ENCODE assay signal across 1 cellular context in the genomic region with DNA sequence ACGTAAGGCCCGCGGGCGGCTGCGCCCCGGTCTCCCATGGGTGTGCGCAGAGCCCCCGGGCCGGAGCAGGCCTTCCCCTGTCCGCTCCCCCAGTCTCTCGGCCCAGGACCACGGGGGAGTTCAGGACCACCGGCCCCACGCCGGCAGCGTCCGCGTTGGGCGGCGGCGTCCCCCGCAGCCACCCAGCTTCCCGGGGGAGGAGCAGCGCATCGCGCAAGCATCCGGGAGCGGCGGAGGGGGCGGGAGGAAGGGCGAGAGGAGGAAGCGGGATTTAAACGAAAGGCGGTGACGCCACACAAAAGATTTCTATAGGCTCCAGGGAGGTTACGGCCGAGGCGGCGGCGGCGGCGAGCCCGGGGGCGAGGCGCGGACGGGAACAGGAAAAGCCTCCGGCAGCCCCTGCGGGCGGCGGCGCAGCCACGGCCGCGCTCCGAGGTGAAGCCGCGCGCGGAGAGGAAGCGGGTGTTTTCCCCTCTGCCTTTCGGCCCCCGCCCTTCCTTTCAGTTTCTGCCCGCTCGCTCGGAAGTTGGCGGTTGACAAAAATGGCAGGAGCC.
TF ChIP-seq lines count a peak whose summit lies in the region.

A gene (plus strand): TSS at position 298 of the 554 bp plus-strand sequence. CDS start 1,349 bp downstream, outside the sequence.

TF ChIP-seq in HepG2, 621 proteins besides CTCF, POLR2A, EP300 and RAD21 (continued from another document and continues in another):
- TF ChIP-seq, protein P1, sequence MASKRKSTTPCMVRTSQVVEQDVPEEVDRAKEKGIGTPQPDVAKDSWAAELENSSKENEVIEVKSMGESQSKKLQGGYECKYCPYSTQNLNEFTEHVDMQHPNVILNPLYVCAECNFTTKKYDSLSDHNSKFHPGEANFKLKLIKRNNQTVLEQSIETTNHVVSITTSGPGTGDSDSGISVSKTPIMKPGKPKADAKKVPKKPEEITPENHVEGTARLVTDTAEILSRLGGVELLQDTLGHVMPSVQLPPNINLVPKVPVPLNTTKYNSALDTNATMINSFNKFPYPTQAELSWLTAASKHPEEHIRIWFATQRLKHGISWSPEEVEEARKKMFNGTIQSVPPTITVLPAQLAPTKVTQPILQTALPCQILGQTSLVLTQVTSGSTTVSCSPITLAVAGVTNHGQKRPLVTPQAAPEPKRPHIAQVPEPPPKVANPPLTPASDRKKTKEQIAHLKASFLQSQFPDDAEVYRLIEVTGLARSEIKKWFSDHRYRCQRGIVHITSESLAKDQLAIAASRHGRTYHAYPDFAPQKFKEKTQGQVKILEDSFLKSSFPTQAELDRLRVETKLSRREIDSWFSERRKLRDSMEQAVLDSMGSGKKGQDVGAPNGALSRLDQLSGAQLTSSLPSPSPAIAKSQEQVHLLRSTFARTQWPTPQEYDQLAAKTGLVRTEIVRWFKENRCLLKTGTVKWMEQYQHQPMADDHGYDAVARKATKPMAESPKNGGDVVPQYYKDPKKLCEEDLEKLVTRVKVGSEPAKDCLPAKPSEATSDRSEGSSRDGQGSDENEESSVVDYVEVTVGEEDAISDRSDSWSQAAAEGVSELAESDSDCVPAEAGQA (IDR thresholded peaks at IDR 0.05; ENCODE audit: low read depth) = no peak
- TF ChIP-seq, protein P1 (CRISPR knock-in tag; IDR thresholded peaks at IDR 0.05; ENCODE audit: borderline replicate concordance) = no peak
- TF ChIP-seq ZNF776 (CRISPR knock-in tag; IDR thresholded peaks at IDR 0.05) (0 out of 2 replicates have a peak, but pooled peaks have one; percentile 10), RELA (CRISPR knock-in tag; IDR thresholded peaks at IDR 0.05) (no peak), NCOR1 (IDR thresholded peaks at IDR 0.05; ENCODE audit: borderline replicate concordance, low read length) (no peak), SALL1 (CRISPR knock-in tag; IDR thresholded peaks at IDR 0.05) (peak; percentile 62), SKI (IDR thresholded peaks at IDR 0.05; ENCODE audit: partially characterized antibody) (no peak), ZBTB3 (CRISPR knock-in tag; IDR thresholded peaks at IDR 0.05; ENCODE audit: borderline replicate concordance, low read depth) (no peak), ZNF235 (CRISPR knock-in tag; IDR thresholded peaks at IDR 0.05; ENCODE audit: borderline replicate concordance) (no peak), TSC22D2 (CRISPR knock-in tag; IDR thresholded peaks at IDR 0.05; ENCODE audit: borderline replicate concordance) (no peak), TOPORS (CRISPR knock-in tag; IDR thresholded peaks at IDR 0.05) (no peak), REL (CRISPR knock-in tag; conservative IDR thresholded peaks at IDR 0.05) (no peak), AGO2 (optimal IDR thresholded peaks at IDR 0.05; ENCODE audit: low read depth, low read length) (peak; percentile 35), TGIF2 (CRISPR knock-in tag; IDR thresholded peaks at IDR 0.05) (no peak), NR2F6 (IDR thresholded peaks at IDR 0.05) (no peak), NR2F6 (CRISPR knock-in tag; IDR thresholded peaks at IDR 0.05) (no peak), REPIN1 (CRISPR knock-in tag; IDR thresholded peaks at IDR 0.05; ENCODE audit: borderline replicate concordance, low read depth) (peak; percentile 86), ZNF781 (CRISPR knock-in tag; IDR thresholded peaks at IDR 0.05; ENCODE audit: borderline replicate concordance, not compliant biosample characterization) (no peak), ZNF143 (CRISPR knock-in tag; IDR thresholded peaks at IDR 0.05) (no peak), ZNF224 (CRISPR knock-in tag; IDR thresholded peaks at IDR 0.05) (no peak), ZSCAN29 (CRISPR knock-in tag; conservative IDR thresholded peaks at IDR 0.05) (no peak), TMF1 (CRISPR knock-in tag; IDR thresholded peaks at IDR 0.05; ENCODE audit: low read depth) (peak; percentile 76), ZNF768 (CRISPR knock-in tag; IDR thresholded peaks at IDR 0.05) (peak; percentile 52; the same call in 1 of the 2 replicates), JUN (CRISPR knock-in tag; IDR thresholded peaks at IDR 0.05) (no peak), ELF4 (CRISPR knock-in tag; IDR thresholded peaks at IDR 0.05; ENCODE audit: borderline replicate concordance) (no peak), ZNF670 (CRISPR knock-in tag; IDR thresholded peaks at IDR 0.05; ENCODE audit: borderline replicate concordance) (peak; percentile 49; the same call in 1 of the 2 replicates), AKAP8 (CRISPR knock-in tag; IDR thresholded peaks at IDR 0.05) (no peak; the same call in 1 of the 2 replicates), NCOA5 (CRISPR knock-in tag; IDR thresholded peaks at IDR 0.05) (no peak), DNMT1 (CRISPR knock-in tag; IDR thresholded peaks at IDR 0.05) (no peak), ZFP62 (CRISPR knock-in tag; IDR thresholded peaks at IDR 0.05) (no peak), FOXM1 (CRISPR knock-in tag; IDR thresholded peaks at IDR 0.05) (no peak), ATM (IDR thresholded peaks at IDR 0.05; ENCODE audit: borderline replicate concordance) (no peak), CHD4 (IDR thresholded peaks at IDR 0.05; ENCODE audit: borderline replicate concordance, low read length) (no peak), ZFP36L1 (CRISPR knock-in tag; IDR thresholded peaks at IDR 0.05) (no peak; the same call in 1 of the 2 replicates), RXRA (CRISPR knock-in tag; IDR thresholded peaks at IDR 0.05) (peak; percentile 31; the same call in 1 of the 2 replicates), ZNF547 (CRISPR knock-in tag; IDR thresholded peaks at IDR 0.05) (0 out of 2 replicates have a peak, but pooled peaks have one; percentile 39), KLF12 (CRISPR knock-in tag; IDR thresholded peaks at IDR 0.05; ENCODE audit: borderline replicate concordance) (peak; percentile 65; the same call in 1 of the 2 replicates)
- TF ChIP-seq, protein P2, sequence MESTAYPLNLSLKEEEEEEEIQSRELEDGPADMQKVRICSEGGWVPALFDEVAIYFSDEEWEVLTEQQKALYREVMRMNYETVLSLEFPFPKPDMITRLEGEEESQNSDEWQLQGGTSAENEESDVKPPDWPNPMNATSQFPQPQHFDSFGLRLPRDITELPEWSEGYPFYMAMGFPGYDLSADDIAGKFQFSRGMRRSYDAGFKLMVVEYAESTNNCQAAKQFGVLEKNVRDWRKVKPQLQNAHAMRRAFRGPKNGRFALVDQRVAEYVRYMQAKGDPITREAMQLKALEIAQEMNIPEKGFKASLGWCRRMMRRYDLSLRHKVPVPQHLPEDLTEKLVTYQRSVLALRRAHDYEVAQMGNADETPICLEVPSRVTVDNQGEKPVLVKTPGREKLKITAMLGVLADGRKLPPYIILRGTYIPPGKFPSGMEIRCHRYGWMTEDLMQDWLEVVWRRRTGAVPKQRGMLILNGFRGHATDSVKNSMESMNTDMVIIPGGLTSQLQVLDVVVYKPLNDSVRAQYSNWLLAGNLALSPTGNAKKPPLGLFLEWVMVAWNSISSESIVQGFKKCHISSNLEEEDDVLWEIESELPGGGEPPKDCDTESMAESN (CRISPR knock-in tag; conservative IDR thresholded peaks at IDR 0.05) = peak; percentile 81
- TF ChIP-seq, protein P3, sequence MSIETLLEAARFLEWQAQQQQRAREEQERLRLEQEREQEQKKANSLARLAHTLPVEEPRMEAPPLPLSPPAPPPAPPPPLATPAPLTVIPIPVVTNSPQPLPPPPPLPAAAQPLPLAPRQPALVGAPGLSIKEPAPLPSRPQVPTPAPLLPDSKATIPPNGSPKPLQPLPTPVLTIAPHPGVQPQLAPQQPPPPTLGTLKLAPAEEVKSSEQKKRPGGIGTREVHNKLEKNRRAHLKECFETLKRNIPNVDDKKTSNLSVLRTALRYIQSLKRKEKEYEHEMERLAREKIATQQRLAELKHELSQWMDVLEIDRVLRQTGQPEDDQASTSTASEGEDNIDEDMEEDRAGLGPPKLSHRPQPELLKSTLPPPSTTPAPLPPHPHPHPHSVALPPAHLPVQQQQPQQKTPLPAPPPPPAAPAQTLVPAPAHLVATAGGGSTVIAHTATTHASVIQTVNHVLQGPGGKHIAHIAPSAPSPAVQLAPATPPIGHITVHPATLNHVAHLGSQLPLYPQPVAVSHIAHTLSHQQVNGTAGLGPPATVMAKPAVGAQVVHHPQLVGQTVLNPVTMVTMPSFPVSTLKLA (IDR thresholded peaks at IDR 0.05) = no peak
- TF ChIP-seq, protein P4, sequence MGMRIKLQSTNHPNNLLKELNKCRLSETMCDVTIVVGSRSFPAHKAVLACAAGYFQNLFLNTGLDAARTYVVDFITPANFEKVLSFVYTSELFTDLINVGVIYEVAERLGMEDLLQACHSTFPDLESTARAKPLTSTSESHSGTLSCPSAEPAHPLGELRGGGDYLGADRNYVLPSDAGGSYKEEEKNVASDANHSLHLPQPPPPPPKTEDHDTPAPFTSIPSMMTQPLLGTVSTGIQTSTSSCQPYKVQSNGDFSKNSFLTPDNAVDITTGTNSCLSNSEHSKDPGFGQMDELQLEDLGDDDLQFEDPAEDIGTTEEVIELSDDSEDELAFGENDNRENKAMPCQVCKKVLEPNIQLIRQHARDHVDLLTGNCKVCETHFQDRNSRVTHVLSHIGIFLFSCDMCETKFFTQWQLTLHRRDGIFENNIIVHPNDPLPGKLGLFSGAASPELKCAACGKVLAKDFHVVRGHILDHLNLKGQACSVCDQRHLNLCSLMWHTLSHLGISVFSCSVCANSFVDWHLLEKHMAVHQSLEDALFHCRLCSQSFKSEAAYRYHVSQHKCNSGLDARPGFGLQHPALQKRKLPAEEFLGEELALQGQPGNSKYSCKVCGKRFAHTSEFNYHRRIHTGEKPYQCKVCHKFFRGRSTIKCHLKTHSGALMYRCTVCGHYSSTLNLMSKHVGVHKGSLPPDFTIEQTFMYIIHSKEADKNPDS (CRISPR knock-in tag; IDR thresholded peaks at IDR 0.05) = no peak
- TF ChIP-seq, protein P5, sequence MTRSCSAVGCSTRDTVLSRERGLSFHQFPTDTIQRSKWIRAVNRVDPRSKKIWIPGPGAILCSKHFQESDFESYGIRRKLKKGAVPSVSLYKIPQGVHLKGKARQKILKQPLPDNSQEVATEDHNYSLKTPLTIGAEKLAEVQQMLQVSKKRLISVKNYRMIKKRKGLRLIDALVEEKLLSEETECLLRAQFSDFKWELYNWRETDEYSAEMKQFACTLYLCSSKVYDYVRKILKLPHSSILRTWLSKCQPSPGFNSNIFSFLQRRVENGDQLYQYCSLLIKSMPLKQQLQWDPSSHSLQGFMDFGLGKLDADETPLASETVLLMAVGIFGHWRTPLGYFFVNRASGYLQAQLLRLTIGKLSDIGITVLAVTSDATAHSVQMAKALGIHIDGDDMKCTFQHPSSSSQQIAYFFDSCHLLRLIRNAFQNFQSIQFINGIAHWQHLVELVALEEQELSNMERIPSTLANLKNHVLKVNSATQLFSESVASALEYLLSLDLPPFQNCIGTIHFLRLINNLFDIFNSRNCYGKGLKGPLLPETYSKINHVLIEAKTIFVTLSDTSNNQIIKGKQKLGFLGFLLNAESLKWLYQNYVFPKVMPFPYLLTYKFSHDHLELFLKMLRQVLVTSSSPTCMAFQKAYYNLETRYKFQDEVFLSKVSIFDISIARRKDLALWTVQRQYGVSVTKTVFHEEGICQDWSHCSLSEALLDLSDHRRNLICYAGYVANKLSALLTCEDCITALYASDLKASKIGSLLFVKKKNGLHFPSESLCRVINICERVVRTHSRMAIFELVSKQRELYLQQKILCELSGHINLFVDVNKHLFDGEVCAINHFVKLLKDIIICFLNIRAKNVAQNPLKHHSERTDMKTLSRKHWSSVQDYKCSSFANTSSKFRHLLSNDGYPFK (CRISPR knock-in tag; IDR thresholded peaks at IDR 0.05; ENCODE audit: borderline replicate concordance) = 0 out of 2 replicates have a peak, but pooled peaks have one; percentile 28
- TF ChIP-seq, protein P6, sequence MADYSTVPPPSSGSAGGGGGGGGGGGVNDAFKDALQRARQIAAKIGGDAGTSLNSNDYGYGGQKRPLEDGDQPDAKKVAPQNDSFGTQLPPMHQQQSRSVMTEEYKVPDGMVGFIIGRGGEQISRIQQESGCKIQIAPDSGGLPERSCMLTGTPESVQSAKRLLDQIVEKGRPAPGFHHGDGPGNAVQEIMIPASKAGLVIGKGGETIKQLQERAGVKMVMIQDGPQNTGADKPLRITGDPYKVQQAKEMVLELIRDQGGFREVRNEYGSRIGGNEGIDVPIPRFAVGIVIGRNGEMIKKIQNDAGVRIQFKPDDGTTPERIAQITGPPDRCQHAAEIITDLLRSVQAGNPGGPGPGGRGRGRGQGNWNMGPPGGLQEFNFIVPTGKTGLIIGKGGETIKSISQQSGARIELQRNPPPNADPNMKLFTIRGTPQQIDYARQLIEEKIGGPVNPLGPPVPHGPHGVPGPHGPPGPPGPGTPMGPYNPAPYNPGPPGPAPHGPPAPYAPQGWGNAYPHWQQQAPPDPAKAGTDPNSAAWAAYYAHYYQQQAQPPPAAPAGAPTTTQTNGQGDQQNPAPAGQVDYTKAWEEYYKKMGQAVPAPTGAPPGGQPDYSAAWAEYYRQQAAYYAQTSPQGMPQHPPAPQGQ (CRISPR knock-in tag; IDR thresholded peaks at IDR 0.05; ENCODE audit: borderline replicate concordance) = no peak
- TF ChIP-seq, protein P7, sequence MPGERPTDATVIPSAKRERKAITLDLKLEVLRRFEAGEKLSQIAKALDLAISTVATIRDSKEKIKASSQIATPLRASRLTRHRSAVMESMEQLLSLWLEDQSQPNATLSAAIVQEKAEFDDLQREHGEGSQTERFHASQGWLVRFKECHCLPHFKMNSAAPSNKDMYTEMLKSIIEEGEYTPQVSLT (CRISPR knock-in tag; IDR thresholded peaks at IDR 0.05; ENCODE audit: borderline replicate concordance, low read depth) = peak; percentile 39; the same call in 1 of the 2 replicates
- TF ChIP-seq, protein P8, sequence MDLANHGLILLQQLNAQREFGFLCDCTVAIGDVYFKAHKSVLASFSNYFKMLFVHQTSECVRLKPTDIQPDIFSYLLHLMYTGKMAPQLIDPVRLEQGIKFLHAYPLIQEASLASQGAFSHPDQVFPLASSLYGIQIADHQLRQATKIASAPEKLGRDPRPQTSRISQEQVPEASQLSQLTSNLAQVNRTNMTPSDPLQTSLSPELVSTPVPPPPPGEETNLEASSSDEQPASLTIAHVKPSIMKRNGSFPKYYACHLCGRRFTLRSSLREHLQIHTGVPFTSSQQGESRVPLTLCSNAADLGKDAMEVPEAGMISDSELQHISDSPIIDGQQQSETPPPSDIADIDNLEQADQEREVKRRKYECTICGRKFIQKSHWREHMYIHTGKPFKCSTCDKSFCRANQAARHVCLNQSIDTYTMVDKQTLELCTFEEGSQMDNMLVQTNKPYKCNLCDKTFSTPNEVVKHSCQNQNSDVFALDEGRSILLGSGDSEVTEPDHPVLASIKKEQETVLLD (CRISPR knock-in tag; IDR thresholded peaks at IDR 0.05; ENCODE audit: low read depth) = peak; percentile 66
